1 cellular context compared by ENCODE assay signal in genomic region chr15:65512807-65513416, GRCh38.
TF ChIP-seq lines count a peak whose summit lies in the region.

No MANE protein-coding gene starts in this region.

TF ChIP-seq in GM23338, 12 proteins besides CTCF, POLR2A, EP300 and RAD21 (continued from another document):
- TF ChIP-seq ZNF462 (CRISPR knock-in tag; IDR thresholded peaks at IDR 0.05), result no peak
- no peak for TF ChIP-seq STAT1 (IDR thresholded peaks at IDR 0.05; ENCODE audit: unreplicated experiment)
- TF ChIP-seq REST (IDR thresholded peaks at IDR 0.05; ENCODE audit: unreplicated experiment), result no peak
- no peak for TF ChIP-seq ZNF114 (CRISPR knock-in tag; IDR thresholded peaks at IDR 0.05)
- TF ChIP-seq ZNF331 (CRISPR knock-in tag; IDR thresholded peaks at IDR 0.05; ENCODE audit: low read depth), result no peak
- no peak for TF ChIP-seq EZH2 (IDR thresholded peaks at IDR 0.05; ENCODE audit: low read depth, unreplicated experiment)
